Comparison of ENCODE assay signal across 1 cellular context in the genomic region with DNA sequence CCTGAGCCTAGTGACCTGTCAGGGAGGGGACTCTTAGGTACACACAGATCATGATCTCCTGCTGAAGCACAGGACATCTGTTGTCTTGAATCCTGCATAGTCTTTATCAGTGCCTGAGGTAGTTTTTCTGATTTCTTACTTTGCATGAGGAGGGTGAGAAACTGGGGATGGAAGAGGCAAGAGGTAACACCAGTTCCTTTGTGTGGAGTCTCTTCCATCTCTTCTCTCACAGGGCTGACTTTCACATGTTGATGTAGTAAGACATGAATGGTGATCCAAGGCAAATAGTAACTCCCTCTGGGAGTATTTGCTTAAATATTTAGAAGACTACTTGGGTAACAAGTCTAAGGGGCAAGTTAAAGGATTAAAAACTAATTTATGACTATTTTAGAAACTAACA.
TF ChIP-seq lines count a peak whose summit lies in the region.

No MANE protein-coding gene starts in this region.

TF ChIP-seq in H1, 55 proteins besides CTCF, POLR2A, EP300 and RAD21:
- TF ChIP-seq BRCA1 (IDR thresholded peaks at IDR 0.05; ENCODE audit: low read depth, low read length) (no peak), MAFK (IDR thresholded peaks at IDR 0.05; ENCODE audit: low read depth, low read length) (no peak), JUN (IDR thresholded peaks at IDR 0.05; ENCODE audit: low read depth, low read length) (no peak), EGR1 (IDR thresholded peaks at IDR 0.05; ENCODE audit: borderline replicate concordance, low read depth, low read length) (no peak), SRF (IDR thresholded peaks at IDR 0.05; ENCODE audit: low read depth, low read length) (no peak), TEAD4 (IDR thresholded peaks at IDR 0.05; ENCODE audit: low read depth, low read length) (no peak), BCL11A (IDR thresholded peaks at IDR 0.05; ENCODE audit: low read depth in 2 of 2, low read length in 2 of 2) (no peak), KDM1A (IDR thresholded peaks at IDR 0.05; ENCODE audit: borderline replicate concordance, low read length) (no peak), RXRA (IDR thresholded peaks at IDR 0.05; ENCODE audit: insufficient read depth, low read depth, low read length) (no peak)
